ENCODE assay signal across 24 cellular contexts in genomic region chr1:29607236-29607635, GRCh38.
A peak's percentile ranks its signal among the peaks of the same experiment; 100 is the strongest.
DNase-seq lines count a peak whose midpoint lies in the region; ATAC-seq and TF ChIP-seq lines count a peak whose summit lies in the region.
"Had no signal": no experiment of that assay in that cellular context is flagged by ENCODE, and none has a peak within 500 bp of the region (broad histone marks: within the 10 kb centered on the region; RNA-seq: fewer than 3 reads in every experiment).

No MANE protein-coding gene starts in this region.

- RAD21 ChIA-PET in HCT116 (lab: Charles Lee; ENCODE audit: low non-redundant PET in 1 of 2, low total read pairs in 2 of 2, uncharacterized antibody in 2 of 2, unreplicated experiment in 2 of 2), result no interaction called here

- H3K4me1 ChIP-seq in HCT116 (ENCODE audit: control insufficient read depth in 1 of 2, insufficient read depth in 2 of 2, low read length in 2 of 2) (no peaks in the 10 kb centered on the region), PC-3 (ENCODE audit: insufficient read depth, low read length) (no peaks in the 10 kb centered on the region), mesendoderm (ENCODE audit: control insufficient read depth, low read depth, low read length) (no peaks in the 10 kb centered on the region), esophagus muscularis mucosa (no peaks in the 10 kb centered on the region)

- no peak for TF ChIP-seq EP300 in esophagus muscularis mucosa (IDR thresholded peaks at IDR 0.05)

- CTCF ChIA-PET in HCT116 (lab: Charles Lee) (no interaction called here), PC-3 (lab: Charles Lee) (no interaction called here)

- H3F3A ChIP-seq in PC-3 (ENCODE audit: low read length, unreplicated experiment), result no peaks in the 10 kb centered on the region

- no TSS peak for BruUV-seq in HCT116 (replicated peaks; lab: Mats Ljungman, UMichigan)
- BruUV-seq in PC-3 (replicated peaks; lab: Mats Ljungman, UMichigan), result no TSS peak

- no peaks in the 10 kb centered on the region for H3K79me1 ChIP-seq in mesendoderm (ENCODE audit: low read length)

- H2AK5ac ChIP-seq in mesendoderm (ENCODE audit: low read length), result no peak overlapping the region

- intact Hi-C loops in HCT116 (cut with micrococcal nuclease) (no loop called here), PC-3 (cut with micrococcal nuclease) (no loop called here), esophagus muscularis mucosa (cut with DNase I) (no loop called here)

- H3K79me2 ChIP-seq in HCT116 (ENCODE audit: insufficient read depth, low read length) (no peaks in the 10 kb centered on the region), PC-3 (ENCODE audit: low read length) (no peaks in the 10 kb centered on the region), mesendoderm (ENCODE audit: control insufficient read depth, insufficient read depth, low read length) (no peaks in the 10 kb centered on the region)

- H3K4me2 ChIP-seq in HCT116 (ENCODE audit: low read length), result no peak overlapping the region
- no peak overlapping the region for H3K4me2 ChIP-seq in PC-3 (ENCODE audit: low read length)
- no peak overlapping the region for H3K4me2 ChIP-seq in mesendoderm (ENCODE audit: low read length)

- H2BK5ac ChIP-seq in mesendoderm (ENCODE audit: low read length), result no peak overlapping the region

- no peak overlapping the region for H3K56ac ChIP-seq in mesendoderm (ENCODE audit: low read length)

- H2AFZ ChIP-seq in HCT116 (ENCODE audit: low read depth, low read length, poor library complexity, severe bottlenecking), result no peak overlapping the region
- H2AFZ ChIP-seq in PC-3 (ENCODE audit: low read length), result no peak overlapping the region

- H3K18ac ChIP-seq in mesendoderm (ENCODE audit: low read length), result no peak overlapping the region

- H4K5ac ChIP-seq in mesendoderm (ENCODE audit: low read length), result no peak overlapping the region

- no peaks in the 10 kb centered on the region for H4K20me1 ChIP-seq in HCT116 (ENCODE audit: insufficient read depth)
- no peaks in the 10 kb centered on the region for H4K20me1 ChIP-seq in PC-3 (ENCODE audit: low read length)

- H3K9me2 ChIP-seq in HCT116 (ENCODE audit: insufficient read depth), result no peaks in the 10 kb centered on the region
- H3K9me2 ChIP-seq in PC-3 (replicated peaks; ENCODE audit: low read length), result no peaks in the 10 kb centered on the region

- H3K4me3 ChIP-seq in HCT116 (replicated peaks in 1 of 2; ENCODE audit: low read depth in 1 of 2, low read length in 2 of 2), result no peak overlapping the region
- no peak overlapping the region for H3K4me3 ChIP-seq in PC-3 (ENCODE audit: low read length)
- H3K4me3 ChIP-seq in mesendoderm (ENCODE audit: low read length), result no peak overlapping the region
- H3K4me3 ChIP-seq in esophagus muscularis mucosa, result no peak overlapping the region
- H3K4me3 ChIP-seq: SK-N-MC had no signal

- no peak for TF ChIP-seq CTCF in HCT116 (IDR thresholded peaks at IDR 0.05 in 2 of 3, conservative IDR thresholded peaks at IDR 0.05 in 1 of 3; ENCODE audit: borderline replicate concordance in 1 of 3, insufficient read depth in 1 of 3, low read depth in 2 of 3, low read length in 2 of 3)
- TF ChIP-seq CTCF in PC-3 (conservative IDR thresholded peaks at IDR 0.05; ENCODE audit: low read depth, low read length), result no peak
- TF ChIP-seq CTCF in esophagus muscularis mucosa (IDR thresholded peaks at IDR 0.05), result no peak

- H3K4ac ChIP-seq in mesendoderm (ENCODE audit: low read depth, low read length), result no peak overlapping the region

- no peak for ATAC-seq in HCT116
- no peak for ATAC-seq in PC-3
- ATAC-seq in GM19452 (IDR thresholded peaks at IDR 0.05; ENCODE audit: unreplicated experiment), result no peak
- ATAC-seq: Panc1, T-helper 17 cell had no signal

- H4K8ac ChIP-seq in mesendoderm (ENCODE audit: low read depth, low read length), result no peak overlapping the region

- H3K9ac ChIP-seq in HCT116 (ENCODE audit: low read length), result no peak overlapping the region
- no peak overlapping the region for H3K9ac ChIP-seq in PC-3 (ENCODE audit: low read length)
- no peak overlapping the region for H3K9ac ChIP-seq in mesendoderm (ENCODE audit: low read length)

- H3K36me3 ChIP-seq in HCT116 (ENCODE audit: control insufficient read depth in 1 of 2, insufficient read depth in 2 of 2, low read length in 2 of 2), result no peaks in the 10 kb centered on the region
- peaks cover 5% of the 10 kb centered on the region; the same call in 1 of the 2 replicates for H3K36me3 ChIP-seq in PC-3 (ENCODE audit: low read depth, low read length)
- H3K36me3 ChIP-seq in mesendoderm (ENCODE audit: control insufficient read depth, insufficient read depth, low read length), result no peaks in the 10 kb centered on the region
- no peaks in the 10 kb centered on the region for H3K36me3 ChIP-seq in esophagus muscularis mucosa

- H2BK15ac ChIP-seq in mesendoderm (replicated peaks; ENCODE audit: low read depth), result no peak overlapping the region

- H2BK120ac ChIP-seq in mesendoderm (ENCODE audit: low read depth, low read length), result no peak overlapping the region

- no peak overlapping the region for H3K23ac ChIP-seq in mesendoderm (ENCODE audit: low read length)

- POLR2A ChIA-PET in HCT116 (lab: Charles Lee), result no interaction called here
- POLR2A ChIA-PET in PC-3 (lab: Charles Lee; ENCODE audit: unreplicated experiment), result no interaction called here

- no peaks in the 10 kb centered on the region for H3K27me3 ChIP-seq in HCT116 (ENCODE audit: insufficient read depth, low read length)
- no peaks in the 10 kb centered on the region for H3K27me3 ChIP-seq in PC-3 (ENCODE audit: low read length)
- no peaks in the 10 kb centered on the region for H3K27me3 ChIP-seq in mesendoderm (ENCODE audit: insufficient read depth, low read length, poor library complexity)
- H3K27me3 ChIP-seq in esophagus muscularis mucosa, result peaks cover 0 to 11% (median 0%) of the 10 kb centered on the region in 4 donors

- no peak for TF ChIP-seq RAD21 in HCT116 (IDR thresholded peaks at IDR 0.05; ENCODE audit: low read depth)

- H3K27ac ChIP-seq in HCT116 (ENCODE audit: low read depth, low read length), result no peak overlapping the region
- no peak overlapping the region for H3K27ac ChIP-seq in PC-3 (ENCODE audit: low read length)
- no peak overlapping the region for H3K27ac ChIP-seq in mesendoderm (ENCODE audit: low read depth, low read length)
- H3K27ac ChIP-seq in esophagus muscularis mucosa (replicated peaks in 1 of 4), result no peak overlapping the region
- H3K27ac ChIP-seq: 22Rv1, SK-N-MC had no signal

- DNase-seq in DMS53 (lab: John Stamatoyannopoulos, UW), result peak; percentile 10
- no peak for DNase-seq in DMS53 treated with DMSO at 0.1 percent for 48 hours (lab: John Stamatoyannopoulos, UW; ENCODE audit: unreplicated experiment)
- DNase-seq in HCT116 (ENCODE audit: low read depth, low spot score), result peak; percentile 15
- DNase-seq in PC-3, result peak; percentile 6
- DNase-seq in mesendoderm, result peak; percentile 57
- DNase-seq in esophagus muscularis mucosa (ENCODE audit: extremely low spot score), result no peak
- no peak for DNase-seq in activated CD4-positive, alpha-beta T cell treated with anti-CD3 and anti-CD28 coated beads for 48 hours
- DNase-seq: CD4-positive, CD25-positive, alpha-beta regulatory T cell; DMS153; EL; GF-D8; KG1; NCI-H1048; NCI-H1417; NCI-H1694; NCI-H2029 treated with DMSO at 0.1 percent for 48 hours; NCI-H446; NCI-H524 treated with DMSO at 0.1 percent for 48 hours; SIG-M5; T-helper 17 cell had no signal

- TF ChIP-seq POLR2A in HCT116 (IDR thresholded peaks at IDR 0.05; ENCODE audit: borderline replicate concordance, extremely low read depth, insufficient read depth, insufficient read length), result no peak
- no peak for TF ChIP-seq POLR2A in esophagus muscularis mucosa (IDR thresholded peaks at IDR 0.05; ENCODE audit: low read depth)

- H3K9me3 ChIP-seq in HCT116 (ENCODE audit: control insufficient read depth in 1 of 2, insufficient read depth in 1 of 2, low read depth in 1 of 2, low read length in 2 of 2) (peaks cover 0 to 8% of the 10 kb centered on the region in 2 experiments; a peak in 1 of 4 replicates), PC-3 (ENCODE audit: low read length) (peaks cover 30% of the 10 kb centered on the region; the same call in 1 of the 2 replicates), esophagus muscularis mucosa (no peaks in the 10 kb centered on the region)

TF ChIP-seq in HCT116, 20 proteins besides CTCF, POLR2A, EP300 and RAD21:
- TF ChIP-seq EGR1 (IDR thresholded peaks at IDR 0.05; ENCODE audit: low read depth) (no peak), POLR2AphosphoS5 (IDR thresholded peaks at IDR 0.05; ENCODE audit: low read depth, low read length) (no peak), CBX3 (IDR thresholded peaks at IDR 0.05; ENCODE audit: low read depth) (no peak; the same call in 1 of the 2 replicates), ZNF274 (IDR thresholded peaks at IDR 0.05; ENCODE audit: low read depth, low read length) (no peak), EZH2phosphoT487 (IDR thresholded peaks at IDR 0.05; ENCODE audit: borderline replicate concordance) (no peak), ZBTB33 (IDR thresholded peaks at IDR 0.05; ENCODE audit: extremely low read depth, insufficient replicate concordance, low read length) (no peak)

Comparison
In these comparisons a context has a peak if more than half of its experiments do, and no peak if none do; other contexts are left out.
1. DNase-seq: peak in DMS53 (single experiment), HCT116 (single experiment), PC-3 (single experiment) and mesendoderm (single experiment); none in DMS53 treated with DMSO at 0.1 percent for 48 hours (single experiment), esophagus muscularis mucosa (single experiment) and activated CD4-positive, alpha-beta T cell treated with anti-CD3 and anti-CD28 coated beads for 48 hours (single experiment).